ENCODE assay signal across 31 cellular contexts in the genomic region with DNA sequence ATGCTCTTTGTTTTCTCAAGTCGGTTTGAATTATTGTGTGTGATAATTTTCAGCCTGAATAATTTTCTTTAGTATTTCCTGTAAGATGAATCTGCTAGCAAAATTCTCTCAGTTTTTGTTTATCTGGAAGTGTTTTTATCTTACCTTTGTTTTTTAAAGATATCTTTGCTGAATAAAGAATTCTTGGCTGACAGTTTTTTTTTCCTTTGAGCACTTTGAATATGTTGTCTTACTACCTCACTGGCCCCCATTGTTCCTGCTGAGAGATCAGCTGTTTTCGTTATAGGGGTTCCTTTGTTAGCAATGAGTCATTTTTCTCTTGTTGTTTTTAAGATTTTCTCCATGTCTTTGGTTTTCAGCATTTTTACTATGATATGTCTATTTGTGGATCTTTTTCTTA.
"Had no signal": no experiment of that assay in that cellular context is flagged by ENCODE, and none has a peak within 500 bp of the region (broad histone marks: within the 10 kb centered on the region; RNA-seq: fewer than 3 reads in every experiment).

No MANE protein-coding gene starts in this region.

- H3K27me3 Mint-ChIP-seq: activated CD4-positive, alpha-beta T cell treated with anti-CD3 and anti-CD28 coated beads, Interleukin-2, amount 10 ng/mL, durations not matched to agents 24 days and 14 days; activated naive CD4-positive, alpha-beta T cell treated with anti-CD3 and anti-CD28 coated beads, Interleukin-2, amount 10 ng/mL, durations not matched to agents 7 days and 5 days; activated naive CD8-positive, alpha-beta T cell; T-helper 17 cell had no signal

- H3K4me1 Mint-ChIP-seq: activated CD4-positive, alpha-beta T cell treated with anti-CD3 and anti-CD28 coated beads for 36 hours; activated CD8-positive, alpha-beta memory T cell treated with anti-CD3 and anti-CD28 coated beads, Interleukin-2, amount 10 ng/mL, durations not matched to agents 7 days and 5 days; activated naive CD4-positive, alpha-beta T cell treated with anti-CD3 and anti-CD28 coated beads, Interleukin-2, amount 10 ng/mL, durations not matched to agents 7 days and 5 days; T-helper 17 cell had no signal

- H3K36me3 ChIP-seq: esophagus muscularis mucosa, gastroesophageal sphincter had no signal

- DNase-seq: activated CD4-positive, alpha-beta memory T cell treated with anti-CD3 and anti-CD28 coated beads for 36 hours; activated CD4-positive, alpha-beta T cell treated with anti-CD3 and anti-CD28 coated beads for 36 hours; activated CD4-positive, alpha-beta T cell treated with anti-CD3 and anti-CD28 coated beads, Interleukin-2, amount 10 ng/mL, durations not matched to agents 24 days and 14 days; activated CD4-positive, CD25-positive, alpha-beta regulatory T cell; activated CD4-positive, CD25-positive, alpha-beta regulatory T cell treated with anti-CD3 and anti-CD28 coated beads, Interleukin-2, amount 50 U/mL, for 72 hours; activated CD8-positive, alpha-beta memory T cell treated with anti-CD3 and anti-CD28 coated beads, Interleukin-2, amount 10 ng/mL, durations not matched to agents 7 days and 5 days; activated CD8-positive, alpha-beta memory T cell treated with anti-CD3 and anti-CD28 coated beads, Interleukin-2, amount 50 U/mL, for 4 hours; activated CD8-positive, alpha-beta T cell treated with anti-CD3 and anti-CD28 coated beads, Interleukin-2, amount 10 ng/mL, durations not matched to agents 7 days and 5 days; activated gamma-delta T cell; activated naive CD4-positive, alpha-beta T cell; activated naive CD4-positive, alpha-beta T cell treated with anti-CD3 and anti-CD28 coated beads, Interleukin-2, amount 10 ng/mL, durations not matched to agents 7 days and 5 days; activated T-cell treated with anti-CD3 and anti-CD28 coated beads, Interleukin-2, amount 50 U/mL, for 1 hour; activated T-cell treated with anti-CD3 and anti-CD28 coated beads, Interleukin-2, amount 50 U/mL, for 48 hours; amniotic stem cell; anterior cingulate cortex; body of pancreas; caudate nucleus; cortex of kidney; dermis blood vessel endothelial cell; effector CD4-positive, alpha-beta T cell; effector memory CD8-positive, alpha-beta T cell; erythroblast; foreskin keratinocyte; T-helper 1 cell; T-helper 17 cell had no signal

- H3K4me3 Mint-ChIP-seq: activated CD4-positive, alpha-beta memory T cell treated with anti-CD3 and anti-CD28 coated beads for 36 hours; activated CD4-positive, alpha-beta T cell treated with anti-CD3 and anti-CD28 coated beads for 36 hours; activated CD4-positive, alpha-beta T cell treated with anti-CD3 and anti-CD28 coated beads, Interleukin-2, amount 10 ng/mL, durations not matched to agents 24 days and 14 days; activated CD8-positive, alpha-beta memory T cell treated with anti-CD3 and anti-CD28 coated beads, Interleukin-2, amount 10 ng/mL, durations not matched to agents 7 days and 5 days; activated CD8-positive, alpha-beta T cell treated with anti-CD3 and anti-CD28 coated beads, Interleukin-2, amount 10 ng/mL, durations not matched to agents 7 days and 5 days; activated naive CD4-positive, alpha-beta T cell treated with anti-CD3 and anti-CD28 coated beads, Interleukin-2, amount 10 ng/mL, durations not matched to agents 7 days and 5 days; activated naive CD8-positive, alpha-beta T cell; activated T-helper 1 cell treated with anti-CD3 and anti-CD28 coated beads, Interleukin-12 subunit alpha, Interleukin-12 subunit beta, Interleukin-2, Interleukin-4 antibody, amounts not matched to agents 30 ng/mL and 10 ng/mL and 1 ng/mL, durations not matched to agents 14 hours and 24 hours and 36 hours; effector memory CD8-positive, alpha-beta T cell; T-helper 17 cell had no signal

- H3K4me3 ChIP-seq: body of pancreas, esophagus muscularis mucosa, gastroesophageal sphincter had no signal

- FAIRE-seq: astrocyte, colon had no signal

- H3K4me1 ChIP-seq: body of pancreas, esophagus muscularis mucosa, foreskin keratinocyte, gastroesophageal sphincter had no signal

- ATAC-seq: activated CD4-positive, alpha-beta T cell treated with anti-CD3 and anti-CD28 coated beads for 36 hours; activated CD8-positive, alpha-beta memory T cell treated with anti-CD3 and anti-CD28 coated beads, Interleukin-2, amount 10 ng/mL, durations not matched to agents 7 days and 5 days; activated CD8-positive, alpha-beta T cell treated with anti-CD3 and anti-CD28 coated beads, Interleukin-2, amount 10 ng/mL, durations not matched to agents 7 days and 5 days; body of pancreas; effector memory CD8-positive, alpha-beta T cell; foreskin keratinocyte; gastroesophageal sphincter; T-helper 17 cell had no signal

- H3K27ac Mint-ChIP-seq: activated CD4-positive, alpha-beta memory T cell treated with anti-CD3 and anti-CD28 coated beads for 36 hours; activated CD4-positive, alpha-beta T cell treated with anti-CD3 and anti-CD28 coated beads for 36 hours; activated CD8-positive, alpha-beta memory T cell treated with anti-CD3 and anti-CD28 coated beads, Interleukin-2, amount 10 ng/mL, durations not matched to agents 7 days and 5 days; activated CD8-positive, alpha-beta T cell treated with anti-CD3 and anti-CD28 coated beads, Interleukin-2, amount 10 ng/mL, durations not matched to agents 7 days and 5 days; activated naive CD4-positive, alpha-beta T cell treated with anti-CD3 and anti-CD28 coated beads, Interleukin-2, amount 10 ng/mL, durations not matched to agents 7 days and 5 days; activated naive CD8-positive, alpha-beta T cell; activated T-helper 1 cell treated with anti-CD3 and anti-CD28 coated beads, Interleukin-12 subunit alpha, Interleukin-12 subunit beta, Interleukin-2, Interleukin-4 antibody, amounts not matched to agents 30 ng/mL and 10 ng/mL and 1 ng/mL, durations not matched to agents 14 hours and 24 hours and 36 hours; effector memory CD8-positive, alpha-beta T cell; T-helper 17 cell had no signal

- H3K27ac ChIP-seq: body of pancreas, esophagus muscularis mucosa, foreskin keratinocyte, gastroesophageal sphincter had no signal

- H3K27me3 ChIP-seq: body of pancreas had no signal
